Comparison of ENCODE assay signal across 22 cellular contexts in the genomic region with DNA sequence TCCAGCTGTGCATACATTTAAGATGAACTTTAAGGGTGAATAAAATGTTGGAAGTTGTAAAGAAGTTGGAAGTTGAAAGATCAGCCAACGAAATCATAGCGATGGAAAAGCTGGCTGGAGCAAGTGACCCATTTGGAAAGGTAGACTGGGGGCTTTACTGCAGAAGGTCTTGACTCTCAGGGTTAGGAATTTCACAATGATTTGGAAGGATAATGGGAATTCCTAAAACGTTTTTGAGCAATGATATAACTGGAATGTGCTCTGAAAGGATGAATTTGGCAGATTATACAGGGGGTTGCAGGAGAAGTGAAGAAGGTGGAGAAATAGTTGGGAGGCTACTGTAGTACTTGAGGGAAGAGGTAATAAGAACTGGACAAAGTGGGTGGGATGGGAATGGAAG. TPM values are rescaled to one million over a fixed set of nuclear protein-coding genes. Genes with fewer than 3 reads are reported as not detected.
DNase-seq lines count a peak whose midpoint lies in the region; ATAC-seq and TF ChIP-seq lines count a peak whose summit lies in the region.
"Had no signal": no experiment of that assay in that cellular context is flagged by ENCODE, and none has a peak within 500 bp of the region (broad histone marks: within the 10 kb centered on the region; RNA-seq: fewer than 3 reads in every experiment).

No MANE protein-coding gene starts in this region.

- no peak overlapping the region for H3K56ac ChIP-seq in IMR-90 (ENCODE audit: extremely low read depth, insufficient read depth, low read length)

- H3K4me1 ChIP-seq in IMR-90 (ENCODE audit: control insufficient read depth, insufficient read depth, low read length), result peaks cover 21% of the 10 kb centered on the region
- H3K4me1 ChIP-seq: parathyroid adenoma, sigmoid colon, testis had no signal

- CTCF ChIA-PET in IMR-90 (lab: Yijun Ruan, JAX) (interaction anchor here (1.0 to 2.3 kb wide), 3 partner anchors 12 to 200 kb away, joined by 3 to 10 read pairs (median 10); no protein-coding TSS in a partner anchor), GM10248 (lab: Yijun Ruan, JAX) (interaction anchor here (1.4 to 1.7 kb wide), 2 partner anchors 12 to 32 kb away, joined by 3 to 7 read pairs; no protein-coding TSS in a partner anchor)

- H2AK5ac ChIP-seq in IMR-90 (ENCODE audit: low read depth, low read length), result peak overlapping the region; percentile 56; the same call in 1 of the 2 replicates

- no peak overlapping the region for H2AFZ ChIP-seq in IMR-90 (replicated peaks; ENCODE audit: low read length, poor library complexity)
- H2AFZ ChIP-seq: parathyroid adenoma had no signal

- H4K5ac ChIP-seq in IMR-90 (ENCODE audit: low read depth, low read length), result no peak overlapping the region; the same call in 1 of the 2 replicates

- H3K4ac ChIP-seq in IMR-90 (ENCODE audit: low read depth, low read length), result peak overlapping the region; percentile 78; the same call in 1 of the 2 replicates

- H3K23ac ChIP-seq in IMR-90 (ENCODE audit: low read depth, low read length), result peak overlapping the region; percentile 60; the same call in 1 of the 2 replicates

- H3K9ac ChIP-seq in IMR-90 (ENCODE audit: low read depth, low read length), result no peak overlapping the region
- H3K9ac ChIP-seq: parathyroid adenoma had no signal

- peaks cover 2% of the 10 kb centered on the region for H3K36me3 ChIP-seq in IMR-90 (ENCODE audit: control insufficient read depth, insufficient read depth, low read length)
- H3K36me3 ChIP-seq: sigmoid colon had no signal

- in situ Hi-C loops in IMR-90 (cut with MboI; ENCODE audit: low sequenced_read_pairs), result loop anchor here (10.0 kb wide), 1 partner anchor 219 kb away; a partner anchor contains a TSS

- no TSS peak for BruUV-seq in IMR-90 (replicated peaks; lab: Mats Ljungman, UMichigan)

- peak overlapping the region; percentile 71; the same call in 1 of the 2 replicates for H3K18ac ChIP-seq in IMR-90 (ENCODE audit: low read depth, low read length)

- peak overlapping the region; percentile 42; the same call in 1 of the 2 replicates for H3K14ac ChIP-seq in IMR-90 (replicated peaks; ENCODE audit: low read depth, low read length)

- POLR2A ChIA-PET in IMR-90 (lab: Charles Lee; ENCODE audit: unreplicated experiment), result no interaction called here
- POLR2A ChIA-PET in GM10248 (lab: Yijun Ruan, JAX), result no interaction called here

- TF ChIP-seq POLR2A in IMR-90 (IDR thresholded peaks at IDR 0.05; ENCODE audit: low read depth, low read length), result no peak

- H2BK20ac ChIP-seq in IMR-90 (ENCODE audit: low read depth, low read length), result peak overlapping the region; percentile 66

- H3K4me2 ChIP-seq in IMR-90 (ENCODE audit: low read depth, low read length), result no peak overlapping the region; the same call in 1 of the 2 replicates

- no peak overlapping the region for H2AK9ac ChIP-seq in IMR-90 (replicated peaks; ENCODE audit: low read depth, low read length, poor library complexity)

- TF ChIP-seq CTCF in IMR-90 (conservative IDR thresholded peaks at IDR 0.05; ENCODE audit: low read depth, low read length), result no peak
- TF ChIP-seq CTCF in omental fat pad (IDR thresholded peaks at IDR 0.05), result no peak
- TF ChIP-seq CTCF in GM10248 (IDR thresholded peaks at IDR 0.05; ENCODE audit: control extremely low read depth, extremely low read depth, low read depth, missing control alignments), result no peak

- DNase-seq in AG20443 (ENCODE audit: low spot score), result peak; percentile 66
- peak; percentile 52 for DNase-seq in IMR-90
- peak; percentile 13 for DNase-seq in ecto neural progenitor cell (ENCODE audit: low spot score)
- DNase-seq in omental fat pad (ENCODE audit: low spot score), result no peak
- DNase-seq in GM19238 (ENCODE audit: insufficient read length, low spot score), result no peak
- DNase-seq in GM10248 (ENCODE audit: extremely low spot score), result no peak
- DNase-seq: activated CD4-positive, alpha-beta T cell treated with anti-CD3 and anti-CD28 coated beads for 4 hours; activated naive CD8-positive, alpha-beta T cell treated with anti-CD3 and anti-CD28 coated beads, Interleukin-2, amount 50 U/mL, for 24 hours; CD8-positive, alpha-beta memory T cell; cortex of kidney; kidney; natural killer cell; NCI-H524 treated with DMSO at 0.1 percent for 48 hours; sigmoid colon; T-helper 1 cell; testis had no signal

- H4K91ac ChIP-seq in IMR-90 (ENCODE audit: insufficient read depth, low read depth, low read length), result no peak overlapping the region

- H3K9me1 ChIP-seq in IMR-90 (ENCODE audit: insufficient read depth, low read length), result peaks cover 23% of the 10 kb centered on the region

- peaks cover 0 to 13% of the 10 kb centered on the region in 2 experiments; a peak in 1 of 4 replicates for H3K79me1 ChIP-seq in IMR-90 (ENCODE audit: low read depth in 1 of 2, low read length in 2 of 2)

- ATAC-seq in IMR-90 (ENCODE audit: low read depth), result peak; percentile 5; the same call in 1 of the 2 replicates
- ATAC-seq in omental fat pad (ENCODE audit: low FRiP score), result peak; percentile 35
- ATAC-seq in GM21825 (IDR thresholded peaks at IDR 0.05; ENCODE audit: unreplicated experiment), result no peak
- no peak for ATAC-seq in HG03520 (IDR thresholded peaks at IDR 0.05; ENCODE audit: unreplicated experiment)
- ATAC-seq: activated naive CD8-positive, alpha-beta T cell treated with anti-CD3 and anti-CD28 coated beads, Interleukin-2, amount 50 U/mL, for 24 hours; activated T-helper 17 cell treated with anti-CD3 and anti-CD28 coated beads, Interleukin-2, amount 50 U/mL, for 72 hours; natural killer cell; Right ventricle myocardium inferior; stimulated activated memory B cell treated with anti-CD40 and anti-IgM and Interleukin-4, amounts not matched to agents 10 μg/mL and 1 μg/mL and 100 μg/mL, for 72 hours had no signal

- H2BK120ac ChIP-seq in IMR-90 (ENCODE audit: low read depth, low read length), result peak overlapping the region; percentile 82

- peak overlapping the region; percentile 22; the same call in 1 of the 2 replicates for H3K27ac ChIP-seq in IMR-90 (ENCODE audit: insufficient read depth, low read length)
- H3K27ac ChIP-seq: parathyroid adenoma, sigmoid colon, testis had no signal

- peaks cover 3% of the 10 kb centered on the region for H3K9me3 ChIP-seq in IMR-90 (ENCODE audit: control insufficient read depth, insufficient read depth, low read length)
- H3K9me3 ChIP-seq: sigmoid colon, testis had no signal

- TF ChIP-seq RAD21 in IMR-90 (IDR thresholded peaks at IDR 0.05; ENCODE audit: low read length), result no peak

- H2BK5ac ChIP-seq in IMR-90 (ENCODE audit: low read depth, low read length, poor library complexity, severe bottlenecking), result peak overlapping the region; percentile 95

- dilution Hi-C loops in IMR-90 (cut with HindIII; ENCODE audit: low sequenced_read_pairs, unreplicated experiment), result no loop called here

- peak overlapping the region; percentile 70; the same call in 2 of the 3 replicates for H2BK15ac ChIP-seq in IMR-90 (ENCODE audit: low read depth, low read length)

- H3K27me3 ChIP-seq in IMR-90 (ENCODE audit: control insufficient read depth, insufficient read depth, low read length), result no peaks in the 10 kb centered on the region
- H3K27me3 ChIP-seq: testis had no signal

- peak overlapping the region; percentile 1 to 58; a peak in 3 of 4 replicates for H4K8ac ChIP-seq in IMR-90 (ENCODE audit: low read depth in 2 of 2, low read length in 2 of 2)

- no peak overlapping the region for H3K4me3 ChIP-seq in IMR-90 (ENCODE audit: insufficient read depth, low read depth, low read length)
- H3K4me3 ChIP-seq: sigmoid colon, testis had no signal

- intact Hi-C loops in IMR-90 (cut with micrococcal nuclease), result loop anchor here (5.0 kb wide), 2 partner anchors 422 to 437 kb away; a partner anchor contains a TSS

- H4K20me1 ChIP-seq in IMR-90 (ENCODE audit: insufficient read depth, low read length), result no peaks in the 10 kb centered on the region

- 49% methylated on average over 3 of the region's 3 CpGs; no CpG with 5 or more reads in 1 of the 2 experiments for WGBS in IMR-90 (ENCODE audit: extremely low coverage in 2 of 2, insufficient read length in 1 of 2), 2 experiments

TF ChIP-seq in IMR-90, 13 proteins besides CTCF, POLR2A, EP300 and RAD21:
- TF ChIP-seq MAFK (IDR thresholded peaks at IDR 0.05; ENCODE audit: low read depth, low read length), result no peak
- TF ChIP-seq, protein P1, sequence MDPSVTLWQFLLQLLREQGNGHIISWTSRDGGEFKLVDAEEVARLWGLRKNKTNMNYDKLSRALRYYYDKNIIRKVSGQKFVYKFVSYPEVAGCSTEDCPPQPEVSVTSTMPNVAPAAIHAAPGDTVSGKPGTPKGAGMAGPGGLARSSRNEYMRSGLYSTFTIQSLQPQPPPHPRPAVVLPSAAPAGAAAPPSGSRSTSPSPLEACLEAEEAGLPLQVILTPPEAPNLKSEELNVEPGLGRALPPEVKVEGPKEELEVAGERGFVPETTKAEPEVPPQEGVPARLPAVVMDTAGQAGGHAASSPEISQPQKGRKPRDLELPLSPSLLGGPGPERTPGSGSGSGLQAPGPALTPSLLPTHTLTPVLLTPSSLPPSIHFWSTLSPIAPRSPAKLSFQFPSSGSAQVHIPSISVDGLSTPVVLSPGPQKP (IDR thresholded peaks at IDR 0.05; ENCODE audit: borderline replicate concordance, low read depth, low read length), result no peak
- peak; percentile 39 for TF ChIP-seq CEBPB (IDR thresholded peaks at IDR 0.05; ENCODE audit: low read depth, low read length)
- TF ChIP-seq NFE2L2 (IDR thresholded peaks at IDR 0.05; ENCODE audit: low read depth, low read length), result no peak
- TF ChIP-seq FOS (IDR thresholded peaks at IDR 0.05; ENCODE audit: low read depth, low read length), result no peak

RNA-seq across cellular contexts. Expression of a gene that starts 27.4 kb away (rescaled TPM):
- total RNA-seq in IMR-90 (2012; rRNA removed) (137 and 570 TPM in 2 replicates), omental fat pad (1,000 to 10,000 TPM in 2 of 4 donors, 100 to 1,000 TPM in 2; 687 to 4,689 (median 1,133) TPM)
- 106 and 201 TPM in 2 replicates for polyA plus RNA-seq in IMR-90 (2012; rRNA removed)
- polyA plus RNA-seq in IMR-90 (2012; cell fraction: cytosol; rRNA removed), result 69.6 and 82.0 TPM in 2 replicates
- polyA plus RNA-seq in IMR-90 (2012; cell fraction: nucleus; rRNA removed; ENCODE audit: low replicate concordance), result 81.8 and 230 TPM in 2 replicates

Comparison
In these comparisons a context has a peak if more than half of its experiments do, and no peak if none do; other contexts are left out.
1. DNase-seq: peak in AG20443 (single experiment), IMR-90 (single experiment) and ecto neural progenitor cell (single experiment); none in omental fat pad (single experiment), GM19238 (single experiment) and GM10248 (single experiment).
2. ATAC-seq: peak in IMR-90 (single experiment) and omental fat pad (single experiment); none in GM21825 (single experiment) and HG03520 (single experiment).